Comparison of ENCODE assay signal across 2 cellular contexts in the genomic region with DNA sequence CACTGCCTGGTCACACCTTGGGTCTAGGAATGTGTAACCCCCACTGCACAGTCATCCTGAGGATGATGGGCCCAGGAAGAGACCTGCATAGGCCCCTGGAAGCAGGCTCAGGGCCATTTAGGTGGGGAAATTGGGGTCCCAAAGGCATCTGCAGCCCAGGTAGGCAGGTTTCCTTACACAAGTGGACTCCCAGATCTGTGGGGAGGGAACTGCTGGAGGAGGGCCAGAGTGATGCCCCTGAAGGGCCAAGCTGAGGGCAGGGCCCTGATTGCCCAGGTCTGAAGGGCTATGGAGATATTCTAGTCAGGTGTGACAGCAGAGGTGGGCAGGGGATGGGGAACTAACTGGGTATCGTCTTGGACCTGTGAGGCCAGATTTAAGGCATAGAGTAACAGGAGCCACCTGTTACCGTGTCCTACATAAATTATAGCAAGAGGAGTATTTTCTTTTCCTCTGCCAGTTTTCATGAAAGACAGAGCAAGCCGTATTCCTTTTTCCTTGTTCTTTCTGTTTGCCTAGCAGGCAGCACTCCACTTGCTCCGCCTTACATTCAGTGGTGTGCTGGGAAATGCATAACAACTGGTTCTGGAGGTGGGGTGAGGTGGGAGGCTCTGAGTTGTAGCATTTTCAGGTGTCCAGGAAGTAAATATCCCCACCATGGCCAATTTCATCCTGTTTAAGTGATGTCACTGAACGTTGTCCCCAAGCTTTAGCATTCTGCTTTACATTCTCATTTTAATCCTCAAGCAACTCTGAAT.
TF ChIP-seq lines count a peak whose summit lies in the region.

No MANE protein-coding gene starts in this region.

TF ChIP-seq in HEK293, 187 proteins besides CTCF, POLR2A, EP300 and RAD21:
- TF ChIP-seq SCRT2 (tag by site-specific recombination; IDR thresholded peaks at IDR 0.05) (peak; percentile 67; the same call in 1 of the 2 replicates), KLF1 (tag by site-specific recombination; IDR thresholded peaks at IDR 0.05) (no peak), ZNF600 (tag by site-specific recombination; IDR thresholded peaks at IDR 0.05) (peak; percentile 30; the same call in 1 of the 2 replicates), ZNF585B (tag by site-specific recombination; IDR thresholded peaks at IDR 0.05) (no peak)
- TF ChIP-seq, protein P1, sequence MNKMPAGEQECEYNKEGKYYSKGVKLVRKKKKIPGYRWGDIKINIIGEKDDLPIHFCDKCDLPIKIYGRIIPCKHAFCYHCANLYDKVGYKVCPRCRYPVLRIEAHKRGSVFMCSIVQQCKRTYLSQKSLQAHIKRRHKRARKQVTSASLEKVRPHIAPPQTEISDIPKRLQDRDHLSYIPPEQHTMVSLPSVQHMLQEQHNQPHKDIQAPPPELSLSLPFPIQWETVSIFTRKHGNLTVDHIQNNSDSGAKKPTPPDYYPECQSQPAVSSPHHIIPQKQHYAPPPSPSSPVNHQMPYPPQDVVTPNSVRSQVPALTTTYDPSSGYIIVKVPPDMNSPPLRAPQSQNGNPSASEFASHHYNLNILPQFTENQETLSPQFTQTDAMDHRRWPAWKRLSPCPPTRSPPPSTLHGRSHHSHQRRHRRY (tag by site-specific recombination; IDR thresholded peaks at IDR 0.05), result no peak
TF ChIP-seq in HEK293: peak in this region for 2.

TF ChIP-seq in H1, 55 proteins besides CTCF, POLR2A, EP300 and RAD21:
- no peak for TF ChIP-seq FOSL1 (IDR thresholded peaks at IDR 0.05; ENCODE audit: insufficient read depth, low read depth, low read length)
- no peak for TF ChIP-seq SP1 (IDR thresholded peaks at IDR 0.05; ENCODE audit: low read depth, low read length)
- TF ChIP-seq, protein P2, sequence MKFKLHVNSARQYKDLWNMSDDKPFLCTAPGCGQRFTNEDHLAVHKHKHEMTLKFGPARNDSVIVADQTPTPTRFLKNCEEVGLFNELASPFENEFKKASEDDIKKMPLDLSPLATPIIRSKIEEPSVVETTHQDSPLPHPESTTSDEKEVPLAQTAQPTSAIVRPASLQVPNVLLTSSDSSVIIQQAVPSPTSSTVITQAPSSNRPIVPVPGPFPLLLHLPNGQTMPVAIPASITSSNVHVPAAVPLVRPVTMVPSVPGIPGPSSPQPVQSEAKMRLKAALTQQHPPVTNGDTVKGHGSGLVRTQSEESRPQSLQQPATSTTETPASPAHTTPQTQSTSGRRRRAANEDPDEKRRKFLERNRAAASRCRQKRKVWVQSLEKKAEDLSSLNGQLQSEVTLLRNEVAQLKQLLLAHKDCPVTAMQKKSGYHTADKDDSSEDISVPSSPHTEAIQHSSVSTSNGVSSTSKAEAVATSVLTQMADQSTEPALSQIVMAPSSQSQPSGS (IDR thresholded peaks at IDR 0.05; ENCODE audit: low read length), result no peak
- no peak for TF ChIP-seq TAF7 (optimal IDR thresholded peaks at IDR 0.05; ENCODE audit: borderline replicate concordance, low read depth, low read length)
- no peak for TF ChIP-seq CBX5 (IDR thresholded peaks at IDR 0.05; ENCODE audit: low read depth, low read length)
